In genomic region chr4:141853091-141853734, GRCh38 we compare ENCODE assay signal across 13 cellular contexts.
DNase-seq lines count a peak whose midpoint lies in the region; ATAC-seq lines count a peak whose summit lies in the region.
"Had no signal": no experiment of that assay in that cellular context is flagged by ENCODE, and none has a peak within 500 bp of the region (broad histone marks: within the 10 kb centered on the region; RNA-seq: fewer than 3 reads in every experiment).

No MANE protein-coding gene starts in this region.

- ATAC-seq in esophagus mucosa (peak; percentile 90), GM19463 (IDR thresholded peaks at IDR 0.05; ENCODE audit: unreplicated experiment) (no peak), HG03378 (IDR thresholded peaks at IDR 0.05; ENCODE audit: unreplicated experiment) (no peak)
- ATAC-seq: HCT116 had no signal

- DNase-seq in LHCN-M2 (ENCODE audit: low read depth) = peak; percentile 37
- DNase-seq in NCI-H510A treated with DMSO at 0.1 percent for 48 hours (lab: John Stamatoyannopoulos, UW) = peak; percentile 62
- peak; percentile 93 for DNase-seq in renal cortical epithelial cell (ENCODE audit: low read depth)
- DNase-seq in T-helper 2 cell = no peak
- DNase-seq: activated CD4-positive, alpha-beta memory T cell treated with anti-CD3 and anti-CD28 coated beads, Interleukin-2, amount 10 ng/mL, durations not matched to agents 7 days and 5 days; activated effector memory CD4-positive, alpha-beta T cell treated with anti-CD3 and anti-CD28 coated beads, Interleukin-2, amount 50 U/mL, for 16 hours; NCI-H2107; nucleus accumbens; testis had no signal

Comparison
In these comparisons a context has a peak if more than half of its experiments do, and no peak if none do; other contexts are left out.
1. DNase-seq: peak in LHCN-M2 (single experiment), NCI-H510A treated with DMSO at 0.1 percent for 48 hours (single experiment) and renal cortical epithelial cell (single experiment); none in T-helper 2 cell (0 of 5).